In genomic region chr3:100710355-100711198, GRCh38 we compare ENCODE assay signal across 8 cellular contexts.
A peak's percentile ranks its signal among the peaks of the same experiment; 100 is the strongest.
DNase-seq lines count a peak whose midpoint lies in the region; ATAC-seq and TF ChIP-seq lines count a peak whose summit lies in the region.

No MANE protein-coding gene starts in this region.

- TF ChIP-seq CTCF in retinal pigment epithelial cell (conservative IDR thresholded peaks at IDR 0.05; ENCODE audit: low read depth, low read length): peak; percentile 33

- H3K4me3 ChIP-seq in retinal pigment epithelial cell (ENCODE audit: low read length): peak overlapping the region; percentile 83

- peak; percentile 40 for ATAC-seq in GM18909 (IDR thresholded peaks at IDR 0.05; ENCODE audit: poor library complexity, unreplicated experiment)
- ATAC-seq in HG03196 (IDR thresholded peaks at IDR 0.05; ENCODE audit: unreplicated experiment): peak; percentile 41

- DNase-seq in AML-193 (lab: John Stamatoyannopoulos, UW) (peak; percentile 80 to 87), RPMI8226 (peak; percentile 79), glomerular visceral epithelial cell (ENCODE audit: extremely low spot score) (peak; percentile 70), retinal pigment epithelial cell (ENCODE audit: low read depth) (no peak), NCI-H1436 (lab: John Stamatoyannopoulos, UW) (no peak)
- peak; percentile 87 for DNase-seq in activated effector memory CD4-positive, alpha-beta T cell treated with anti-CD3 and anti-CD28 coated beads, Interleukin-2, amount 50 U/mL, for 16 hours

Comparison
In these comparisons a context has a peak if more than half of its experiments do, and no peak if none do; other contexts are left out.
1. DNase-seq: peak in AML-193 (2 of 2), RPMI8226 (single experiment), activated effector memory CD4-positive, alpha-beta T cell treated with anti-CD3 and anti-CD28 coated beads, Interleukin-2, amount 50 U/mL, for 16 hours (single experiment) and glomerular visceral epithelial cell (single experiment); none in retinal pigment epithelial cell (single experiment) and NCI-H1436 (single experiment).